13 cellular contexts compared by ENCODE assay signal in the genomic region with DNA sequence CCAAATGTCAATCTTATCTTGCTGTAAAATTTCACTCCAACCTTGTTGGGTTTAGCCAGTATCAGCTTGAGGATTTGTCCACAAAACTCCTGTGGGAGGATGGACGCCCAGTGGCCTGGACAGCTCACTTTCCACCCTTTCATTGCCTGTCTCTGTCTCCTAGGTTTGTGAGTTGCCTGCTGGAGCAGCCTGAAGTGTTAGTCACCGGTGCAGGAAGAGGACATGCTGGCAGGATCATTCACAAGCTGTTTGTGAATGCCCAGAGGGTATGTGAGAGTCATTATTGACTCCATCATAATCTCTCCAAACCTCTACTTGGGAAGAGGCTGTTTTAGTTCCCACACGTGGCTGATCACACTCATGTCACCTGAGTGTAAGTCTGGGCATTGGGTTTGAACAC.
A peak's percentile ranks its signal among the peaks of the same experiment; 100 is the strongest.
DNase-seq lines count a peak whose midpoint lies in the region; ATAC-seq and TF ChIP-seq lines count a peak whose summit lies in the region.
"Had no signal": no experiment of that assay in that cellular context is flagged by ENCODE, and none has a peak within 500 bp of the region (broad histone marks: within the 10 kb centered on the region; RNA-seq: fewer than 3 reads in every experiment).

No MANE protein-coding gene starts in this region.

- no peak overlapping the region for H3K27ac ChIP-seq in CD8-positive, alpha-beta T cell (ENCODE audit: low read depth, low read length)
- H3K27ac ChIP-seq: left lung, transverse colon had no signal

- peaks cover 79% of the 10 kb centered on the region for H3K36me3 Mint-ChIP-seq in CD8-positive, alpha-beta T cell
- H3K36me3 Mint-ChIP-seq in glutamatergic neuron (ENCODE audit: unreplicated experiment) = no peaks in the 10 kb centered on the region

- no peaks in the 10 kb centered on the region for H3K27me3 Mint-ChIP-seq in CD8-positive, alpha-beta T cell (ENCODE audit: low read depth)
- no peaks in the 10 kb centered on the region for H3K27me3 Mint-ChIP-seq in glutamatergic neuron (ENCODE audit: unreplicated experiment)

- DNase-seq in CD8-positive, alpha-beta T cell = no peak
- DNase-seq in MG63 (peak; percentile 77), astrocyte of the cerebellum (ENCODE audit: low read depth) (peak; percentile 20), kidney tubule cell (ENCODE audit: low spot score) (peak; percentile 84), cardiac septum (ENCODE audit: low spot score) (no peak), glutamatergic neuron (no peak)
- DNase-seq: left lung, NCI-H1436 treated with DMSO at 0.1 percent for 48 hours, RPMI8226, transverse colon had no signal

- peak overlapping the region; percentile 18 for H3K27ac Mint-ChIP-seq in CD8-positive, alpha-beta T cell
- no peak overlapping the region for H3K27ac Mint-ChIP-seq in glutamatergic neuron (ENCODE audit: unreplicated experiment)

- no peaks in the 10 kb centered on the region for H3K27me3 ChIP-seq in CD8-positive, alpha-beta T cell (ENCODE audit: insufficient read depth, low read length)
- no peaks in the 10 kb centered on the region for H3K27me3 ChIP-seq in MG63
- H3K27me3 ChIP-seq: left lung, transverse colon had no signal

- CTCF ChIA-PET in CD8-positive, alpha-beta T cell (lab: Charles Lee) = interaction anchor here (1.1 kb wide), 1 partner anchor 162 kb away, joined by 3 read pairs; no protein-coding TSS in a partner anchor

- intact Hi-C loops in CD8-positive, alpha-beta T cell (cut with DNase I, micrococcal nuclease) = no loop called here
- intact Hi-C loops in cardiac septum (cut with DNase I) = no loop called here

- no peak for TF ChIP-seq CTCF in CD8-positive, alpha-beta T cell (IDR thresholded peaks at IDR 0.05)
- TF ChIP-seq CTCF in astrocyte of the cerebellum (IDR thresholded peaks at IDR 0.05; ENCODE audit: low read depth, low read length, missing control alignments) (no peak), glutamatergic neuron (IDR thresholded peaks at IDR 0.05; ENCODE audit: partially characterized antibody, unreplicated experiment) (no peak)

- peaks cover 27% of the 10 kb centered on the region for H3K36me3 ChIP-seq in CD8-positive, alpha-beta T cell (ENCODE audit: insufficient read depth, low read length)
- H3K36me3 ChIP-seq in MG63 = peaks cover 84% of the 10 kb centered on the region

- no peak for ATAC-seq in CD8-positive, alpha-beta T cell
- ATAC-seq in GM21528 (IDR thresholded peaks at IDR 0.05; ENCODE audit: low FRiP score, unreplicated experiment) (no peak), HG02973 (IDR thresholded peaks at IDR 0.05; ENCODE audit: unreplicated experiment) (no peak)
- ATAC-seq: activated naive CD4-positive, alpha-beta T cell treated with anti-CD3 and anti-CD28 coated beads, Interleukin-2, amount 50 U/mL, for 72 hours; left lung had no signal

- H3K4me1 Mint-ChIP-seq in CD8-positive, alpha-beta T cell (ENCODE audit: low read depth) = peaks cover 13% of the 10 kb centered on the region
- H3K4me1 Mint-ChIP-seq in glutamatergic neuron (ENCODE audit: low read depth, unreplicated experiment) = peaks cover 16% of the 10 kb centered on the region

- in situ Hi-C loops in astrocyte of the cerebellum (cut with HindIII; ENCODE audit: low sequenced_read_pairs) = no loop called here

- no peaks in the 10 kb centered on the region for H3K9me3 ChIP-seq in CD8-positive, alpha-beta T cell (ENCODE audit: low read length)
- no peaks in the 10 kb centered on the region for H3K9me3 ChIP-seq in MG63
- H3K9me3 ChIP-seq: left lung, transverse colon had no signal

- H3K4me1 ChIP-seq in CD8-positive, alpha-beta T cell (ENCODE audit: insufficient read depth, low read length) = no peaks in the 10 kb centered on the region
- H3K4me1 ChIP-seq: left lung, transverse colon had no signal

- H3K4me3 ChIP-seq in CD8-positive, alpha-beta T cell (ENCODE audit: low read depth, low read length) = no peak overlapping the region
- H3K4me3 ChIP-seq in MG63 = no peak overlapping the region
- no peak overlapping the region for H3K4me3 ChIP-seq in astrocyte of the cerebellum (ENCODE audit: low read depth, low read length)
- H3K4me3 ChIP-seq: left lung, transverse colon had no signal

- POLR2A ChIA-PET in CD8-positive, alpha-beta T cell (lab: Charles Lee) = no interaction called here

- H3K4me3 Mint-ChIP-seq in CD8-positive, alpha-beta T cell = no peak overlapping the region
- H3K4me3 Mint-ChIP-seq in glutamatergic neuron (ENCODE audit: unreplicated experiment) = no peak overlapping the region

- no peaks in the 10 kb centered on the region for H3K9me3 Mint-ChIP-seq in CD8-positive, alpha-beta T cell
- H3K9me3 Mint-ChIP-seq in glutamatergic neuron (ENCODE audit: unreplicated experiment) = no peaks in the 10 kb centered on the region
- H3K9me3 Mint-ChIP-seq: activated naive CD4-positive, alpha-beta T cell treated with anti-CD3 and anti-CD28 coated beads, Interleukin-2, amount 50 U/mL, for 72 hours had no signal

Comparison
In these comparisons a context has a peak if more than half of its experiments do, and no peak if none do; other contexts are left out.
1. DNase-seq: peak in MG63 (single experiment), astrocyte of the cerebellum (single experiment) and kidney tubule cell (single experiment); none in CD8-positive, alpha-beta T cell (0 of 7), cardiac septum (single experiment) and glutamatergic neuron (single experiment).